In the genomic region with DNA sequence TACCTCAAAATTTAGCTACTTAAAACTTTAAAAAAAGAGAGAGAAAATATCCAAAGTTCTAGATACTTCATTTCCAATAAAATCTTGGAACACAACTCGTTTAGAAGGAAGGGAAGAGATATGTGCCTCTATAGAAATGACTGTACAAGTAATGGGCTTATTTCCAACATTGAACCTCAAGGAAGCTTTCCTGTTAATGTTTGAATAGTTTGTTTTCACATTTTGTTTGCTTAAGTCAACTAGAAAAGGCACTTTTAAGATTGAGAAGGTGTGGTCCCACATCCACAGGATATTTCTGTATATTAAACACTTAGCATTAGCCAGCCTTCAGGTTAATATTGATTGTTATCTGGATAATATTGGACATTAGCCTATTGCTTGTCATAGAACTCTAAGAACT, we compare ENCODE assay signal across 19 cellular contexts.
"Had no signal": no experiment of that assay in that cellular context is flagged by ENCODE, and none has a peak within 500 bp of the region (broad histone marks: within the 10 kb centered on the region; RNA-seq: fewer than 3 reads in every experiment).

No MANE protein-coding gene starts in this region.

- H3K4me3 ChIP-seq: MG63 had no signal

- ATAC-seq: Panc1 had no signal

- H3K36me3 ChIP-seq: MG63 had no signal

- DNase-seq: KBM-7, MG63, NCI-H1092, NCI-H1105 treated with DMSO at 0.1 percent for 48 hours, NCI-H1417 treated with DMSO at 0.1 percent for 48 hours, NCI-H146, NCI-H1694 treated with DMSO at 0.1 percent for 48 hours, NCI-H1930, NCI-H2081, NCI-H2107, NCI-H2227 treated with DMSO at 0.1 percent for 48 hours, NCI-H524, NCI-H526 treated with DMSO at 0.1 percent for 48 hours, NCI-H774, SHP77, SK-N-SH, SW 1271 had no signal

- H3K27me3 ChIP-seq: MG63 had no signal

- H3K9me3 ChIP-seq: MG63, SK-N-SH had no signal

- H3K27ac ChIP-seq: RWPE1 had no signal
